ENCODE assay signal across 3 cellular contexts in genomic region chr7:134406431-134406830, GRCh38.
"Had no signal": no experiment of that assay in that cellular context is flagged by ENCODE, and none has a peak within 500 bp of the region (broad histone marks: within the 10 kb centered on the region; RNA-seq: fewer than 3 reads in every experiment).

No MANE protein-coding gene starts in this region.

- H3K4me3 ChIP-seq: GM12878 had no signal

- ATAC-seq: GM12878 had no signal

- DNase-seq: GDM1, GF-D8 had no signal
